ENCODE assay signal across 1 cellular context in the genomic region with DNA sequence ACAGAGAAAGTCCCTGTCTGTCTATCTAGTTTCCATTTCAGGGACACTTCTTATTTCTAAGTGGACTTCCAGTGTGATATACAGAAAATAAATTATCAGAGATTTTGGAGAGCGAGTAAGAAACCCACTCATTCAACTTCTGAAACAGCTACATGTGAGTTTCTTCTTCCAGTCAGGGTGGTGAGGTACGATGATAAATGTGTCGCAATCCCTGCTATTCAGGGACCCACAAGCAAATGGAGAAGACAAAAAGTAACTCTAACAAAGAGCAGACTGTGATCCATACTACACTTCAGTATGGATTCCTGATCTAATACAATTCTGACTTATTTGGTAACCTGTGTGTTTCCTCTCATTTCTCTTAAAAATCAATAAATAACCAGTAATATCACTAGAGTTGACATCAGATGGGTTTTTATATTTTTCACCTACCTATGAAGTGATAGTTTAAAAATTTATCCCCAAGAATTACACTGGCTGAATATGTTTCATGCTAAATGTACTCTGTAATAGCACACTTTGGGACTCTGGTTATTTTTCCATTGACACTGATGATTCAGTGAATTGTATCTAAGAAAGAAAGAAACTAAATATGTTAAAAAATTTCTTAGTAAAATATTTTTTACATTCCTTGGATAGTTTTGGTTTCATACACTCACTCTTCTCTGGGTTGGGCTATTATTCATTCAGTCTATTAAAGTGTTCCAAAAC.
TF ChIP-seq lines count a peak whose summit lies in the region.

No MANE protein-coding gene starts in this region.

TF ChIP-seq in HepG2, 621 proteins besides CTCF, POLR2A, EP300 and RAD21:
- TF ChIP-seq PCBP1 (IDR thresholded peaks at IDR 0.05; ENCODE audit: borderline replicate concordance, low read depth, low read length): no peak
- peak; percentile 81 for TF ChIP-seq CEBPB (IDR thresholded peaks at IDR 0.05; ENCODE audit: borderline replicate concordance, low read depth, low read length)
